Comparison of ENCODE assay signal across 21 cellular contexts in genomic region chr9:70979971-70980370, GRCh38.
A peak's percentile ranks its signal among the peaks of the same experiment; 100 is the strongest.
DNase-seq lines count a peak whose midpoint lies in the region; ATAC-seq and TF ChIP-seq lines count a peak whose summit lies in the region.
"Had no signal": no experiment of that assay in that cellular context is flagged by ENCODE, and none has a peak within 500 bp of the region (broad histone marks: within the 10 kb centered on the region; RNA-seq: fewer than 3 reads in every experiment).

No MANE protein-coding gene starts in this region.

- POLR2A ChIA-PET in IMR-90 (lab: Charles Lee; ENCODE audit: unreplicated experiment): interaction anchor here (0.5 kb wide), 1 partner anchor 14 kb away, joined by 3 read pairs; no protein-coding TSS in a partner anchor

- H2BK120ac ChIP-seq in IMR-90 (ENCODE audit: low read depth, low read length): no peak overlapping the region

- no peaks in the 10 kb centered on the region for H3K4me1 ChIP-seq in IMR-90 (ENCODE audit: control insufficient read depth, insufficient read depth, low read length)
- H3K4me1 ChIP-seq in osteoblast (ENCODE audit: insufficient read depth, low read length): no peaks in the 10 kb centered on the region
- H3K4me1 ChIP-seq in lower lobe of right lung: no peaks in the 10 kb centered on the region

- no peaks in the 10 kb centered on the region for H3K27me3 ChIP-seq in IMR-90 (ENCODE audit: control insufficient read depth, insufficient read depth, low read length)
- no peaks in the 10 kb centered on the region for H3K27me3 ChIP-seq in osteoblast (ENCODE audit: insufficient read depth, low read length)
- no peaks in the 10 kb centered on the region for H3K27me3 ChIP-seq in lower lobe of right lung (ENCODE audit: low read depth)
- H3K27me3 ChIP-seq: MG63 had no signal

- H3K18ac ChIP-seq in IMR-90 (ENCODE audit: low read depth, low read length): no peak overlapping the region

- no peak overlapping the region for H3K27ac ChIP-seq in IMR-90 (ENCODE audit: insufficient read depth, low read length)
- H3K27ac ChIP-seq in osteoblast (ENCODE audit: low read depth, low read length): no peak overlapping the region
- no peak overlapping the region for H3K27ac ChIP-seq in lower lobe of right lung
- H3K27ac ChIP-seq: C4-2B, SK-N-MC had no signal

- no peak overlapping the region for H4K8ac ChIP-seq in IMR-90 (ENCODE audit: low read depth in 2 of 2, low read length in 2 of 2)

- CTCF ChIA-PET in IMR-90 (lab: Yijun Ruan, JAX): no interaction called here

- dilution Hi-C loops in IMR-90 (cut with HindIII; ENCODE audit: low sequenced_read_pairs, unreplicated experiment): no loop called here

- WGBS in IMR-90 (ENCODE audit: extremely low coverage in 2 of 2, insufficient read length in 1 of 2), 2 experiments: 30% methylated on average over 2 of the region's 4 CpGs; no CpG with 5 or more reads in 1 of the 2 experiments

- H3K9me1 ChIP-seq in IMR-90 (ENCODE audit: insufficient read depth, low read length): no peaks in the 10 kb centered on the region

- BruUV-seq in IMR-90 (replicated peaks; lab: Mats Ljungman, UMichigan): no TSS peak

- intact Hi-C loops in IMR-90 (cut with micrococcal nuclease): no loop called here
- intact Hi-C loops in lower lobe of right lung (cut with DNase I): no loop called here

- no peak overlapping the region for H2AK9ac ChIP-seq in IMR-90 (replicated peaks; ENCODE audit: low read depth, low read length, poor library complexity)

- 0 out of 2 replicates have a peak overlapping the region, but pooled peaks have one; percentile 4 for H3K9ac ChIP-seq in IMR-90 (ENCODE audit: low read depth, low read length)

- no peak overlapping the region for H4K5ac ChIP-seq in IMR-90 (ENCODE audit: low read depth, low read length)

- 0 out of 2 replicates have a peak overlapping the region, but pooled peaks have one; percentile 14 for H3K4me2 ChIP-seq in IMR-90 (ENCODE audit: low read depth, low read length)
- peak overlapping the region; percentile 23 for H3K4me2 ChIP-seq in osteoblast (ENCODE audit: insufficient read depth, low read length)

- no peaks in the 10 kb centered on the region for H3K79me1 ChIP-seq in IMR-90 (ENCODE audit: low read depth in 1 of 2, low read length in 2 of 2)

- no peak overlapping the region for H4K91ac ChIP-seq in IMR-90 (ENCODE audit: insufficient read depth, low read depth, low read length)

- no peak for TF ChIP-seq POLR2A in IMR-90 (IDR thresholded peaks at IDR 0.05; ENCODE audit: low read depth, low read length)

- peak; percentile 30 for ATAC-seq in IMR-90 (ENCODE audit: low read depth)
- no peak for ATAC-seq in HG03139 (IDR thresholded peaks at IDR 0.05; ENCODE audit: unreplicated experiment)
- ATAC-seq in lower lobe of right lung: no peak

- H3K36me3 ChIP-seq in IMR-90 (ENCODE audit: control insufficient read depth, insufficient read depth, low read length): no peaks in the 10 kb centered on the region
- no peaks in the 10 kb centered on the region for H3K36me3 ChIP-seq in osteoblast (ENCODE audit: insufficient read depth, low read length)
- H3K36me3 ChIP-seq in lower lobe of right lung: no peaks in the 10 kb centered on the region
- H3K36me3 ChIP-seq: MG63 had no signal

- H3K14ac ChIP-seq in IMR-90 (replicated peaks; ENCODE audit: low read depth, low read length): no peak overlapping the region

- H3K23ac ChIP-seq in IMR-90 (ENCODE audit: low read depth, low read length): no peak overlapping the region

- H3K4me3 ChIP-seq in IMR-90 (ENCODE audit: insufficient read depth, low read depth, low read length) (no peak overlapping the region), osteoblast (ENCODE audit: insufficient read depth, low read length) (no peak overlapping the region), lower lobe of right lung (no peak overlapping the region)
- H3K4me3 ChIP-seq: MG63, SK-N-MC had no signal

- no peak overlapping the region for H3K56ac ChIP-seq in IMR-90 (ENCODE audit: extremely low read depth, insufficient read depth, low read length)

- no peak overlapping the region; the same call in 2 of the 3 replicates for H2BK15ac ChIP-seq in IMR-90 (ENCODE audit: low read depth, low read length)

- in situ Hi-C loops in IMR-90 (cut with MboI; ENCODE audit: low sequenced_read_pairs): no loop called here

- peak overlapping the region; percentile 8 for H2AFZ ChIP-seq in IMR-90 (replicated peaks; ENCODE audit: low read length, poor library complexity)
- H2AFZ ChIP-seq in osteoblast (ENCODE audit: low read length): peak overlapping the region; percentile 56

- H3K9me3 ChIP-seq in IMR-90 (ENCODE audit: control insufficient read depth, insufficient read depth, low read length): peaks cover 9% of the 10 kb centered on the region; the same call in 1 of the 2 replicates
- no peaks in the 10 kb centered on the region for H3K9me3 ChIP-seq in osteoblast (ENCODE audit: low read depth, low read length)
- H3K9me3 ChIP-seq in lower lobe of right lung: no peaks in the 10 kb centered on the region
- H3K9me3 ChIP-seq: MG63 had no signal

- H2BK5ac ChIP-seq in IMR-90 (ENCODE audit: low read depth, low read length, poor library complexity, severe bottlenecking): no peak overlapping the region

- H3K79me2 ChIP-seq in osteoblast (ENCODE audit: insufficient read depth, low read length): no peaks in the 10 kb centered on the region

- H2AK5ac ChIP-seq in IMR-90 (ENCODE audit: low read depth, low read length): 0 out of 2 replicates have a peak overlapping the region, but pooled peaks have one; percentile 6

- no peak for TF ChIP-seq CTCF in IMR-90 (conservative IDR thresholded peaks at IDR 0.05; ENCODE audit: low read depth, low read length)
- no peak for TF ChIP-seq CTCF in osteoblast (IDR thresholded peaks at IDR 0.05; ENCODE audit: extremely low read depth, low read depth, low read length)
- no peak for TF ChIP-seq CTCF in lower lobe of right lung (IDR thresholded peaks at IDR 0.05)

- peak; percentile 20 for DNase-seq in AG20443 (ENCODE audit: low spot score)
- DNase-seq in IMR-90: peak; percentile 31
- DNase-seq in fibroblast of peridontal ligament (ENCODE audit: extremely low read depth): peak; percentile 69
- peak; percentile 42 for DNase-seq in osteoblast (ENCODE audit: insufficient read length, low spot score, missing footprints)
- no peak for DNase-seq in islet precursor cell
- DNase-seq in lower lobe of right lung: no peak
- DNase-seq: AML-193, DND-41, H9, Karpas-422, MG63, NCI-H1092, NCI-H1436 treated with DMSO at 0.1 percent for 48 hours, NCI-H2029, NCI-H2171, NCI-H446 treated with DMSO at 0.1 percent for 48 hours, OCI-M1, SHP77 had no signal

- H4K20me1 ChIP-seq in IMR-90 (ENCODE audit: insufficient read depth, low read length) (no peaks in the 10 kb centered on the region), osteoblast (ENCODE audit: insufficient read depth, low read length) (no peaks in the 10 kb centered on the region)

- no peak overlapping the region for H2BK20ac ChIP-seq in IMR-90 (ENCODE audit: low read depth, low read length)

- no peak overlapping the region for H3K4ac ChIP-seq in IMR-90 (ENCODE audit: low read depth, low read length)

- TF ChIP-seq RAD21 in IMR-90 (IDR thresholded peaks at IDR 0.05; ENCODE audit: low read length): no peak

TF ChIP-seq in IMR-90, 13 proteins besides CTCF, POLR2A, EP300 and RAD21:
- TF ChIP-seq SMC3 (IDR thresholded peaks at IDR 0.05; ENCODE audit: low read depth, low read length): no peak
- TF ChIP-seq CEBPB (IDR thresholded peaks at IDR 0.05; ENCODE audit: low read depth, low read length): peak; percentile 2; the same call in 1 of the 2 replicates

Comparison
In these comparisons a context has a peak if more than half of its experiments do, and no peak if none do; other contexts are left out.
1. DNase-seq: peak in AG20443 (single experiment), IMR-90 (single experiment), fibroblast of peridontal ligament (single experiment) and osteoblast (single experiment); none in islet precursor cell (single experiment) and lower lobe of right lung (single experiment).